ENCODE assay signal across 1 cellular context in genomic region chr17:19650826-19651225, GRCh38.
TF ChIP-seq lines count a peak whose summit lies in the region.

No MANE protein-coding gene starts in this region.

TF ChIP-seq in GM23338, 12 proteins besides CTCF, POLR2A, EP300 and RAD21 (continued from another document):
- TF ChIP-seq ZNF462 (CRISPR knock-in tag; IDR thresholded peaks at IDR 0.05) = no peak
- TF ChIP-seq ZNF331 (CRISPR knock-in tag; IDR thresholded peaks at IDR 0.05; ENCODE audit: low read depth) = no peak
